8 cellular contexts compared by ENCODE assay signal in the genomic region with DNA sequence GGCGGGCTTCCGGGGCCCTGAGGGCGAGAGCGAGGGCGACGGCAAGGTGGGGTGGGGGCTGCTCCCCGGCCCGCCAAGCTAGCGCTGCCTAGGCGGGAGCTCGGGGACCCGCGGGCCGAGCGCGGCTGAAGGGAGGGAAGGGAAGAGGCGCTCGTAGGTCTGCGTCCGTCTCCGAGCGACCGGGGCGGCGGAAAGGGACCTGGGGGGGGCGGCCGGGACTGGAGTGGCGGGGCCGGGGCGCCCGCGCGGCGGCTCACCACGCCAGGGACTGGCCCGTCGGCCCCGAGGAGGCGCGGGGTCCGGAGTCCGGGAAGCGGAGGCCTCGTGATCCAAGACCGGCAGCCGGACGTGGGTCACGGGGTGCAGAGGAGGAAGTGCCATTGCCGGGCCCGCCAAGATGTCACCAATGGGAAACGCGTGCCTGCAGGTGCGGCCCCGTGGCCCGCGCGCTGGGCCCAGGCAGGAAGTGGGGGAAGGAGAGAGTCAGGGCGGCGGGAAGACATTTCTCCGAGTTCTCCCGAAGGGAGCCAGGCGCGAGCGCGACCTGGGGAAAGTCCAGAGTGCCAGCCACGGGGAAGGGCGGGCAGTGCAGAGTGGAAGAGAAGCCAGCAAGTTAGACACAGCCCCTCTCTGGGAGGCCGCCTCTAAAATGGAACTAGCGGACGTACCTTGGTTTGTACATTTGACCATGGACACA. TPM values are rescaled to one million over a fixed set of nuclear protein-coding genes. Genes with fewer than 3 reads are reported as not detected.
A peak's percentile ranks its signal among the peaks of the same experiment; 100 is the strongest.
DNase-seq lines count a peak whose midpoint lies in the region; ATAC-seq, FAIRE-seq and TF ChIP-seq lines count a peak whose summit lies in the region.

No MANE protein-coding gene starts in this region.

- H3K4me1 ChIP-seq in astrocyte (ENCODE audit: insufficient read depth, low read length), result peaks cover 38% of the 10 kb centered on the region

- H3K27ac ChIP-seq in astrocyte (ENCODE audit: low read depth, low read length), result peak overlapping the region; percentile 66

- FAIRE-seq in astrocyte (lab: Jason Lieb, UNC), result no peak

- H3K27ac Mint-ChIP-seq in HFFc6 (peak overlapping the region; percentile 91), T-helper 17 cell (peak overlapping the region; percentile 99), astrocyte (ENCODE audit: unreplicated experiment) (peak overlapping the region; percentile 89)

- peak overlapping the region; percentile 85 for H3K9ac ChIP-seq in astrocyte (ENCODE audit: low read length)

- H3K9me3 Mint-ChIP-seq in HFFc6, result no peaks in the 10 kb centered on the region
- no peaks in the 10 kb centered on the region for H3K9me3 Mint-ChIP-seq in astrocyte (ENCODE audit: unreplicated experiment)

- peaks cover 21% of the 10 kb centered on the region for H3K36me3 ChIP-seq in astrocyte (ENCODE audit: insufficient read depth, low read length)

- peak overlapping the region; percentile 89 for H3K4me3 ChIP-seq in GM12864 (ENCODE audit: low read depth, low read length)
- peak overlapping the region; percentile 58 for H3K4me3 ChIP-seq in astrocyte (ENCODE audit: insufficient read depth, low read depth, low read length)

- peaks cover 91% of the 10 kb centered on the region for H4K20me1 ChIP-seq in astrocyte (ENCODE audit: insufficient read depth, low read length)

- peak overlapping the region; percentile 88 for H3K4me2 ChIP-seq in astrocyte (ENCODE audit: low read length)

- no peaks in the 10 kb centered on the region for H3K27me3 ChIP-seq in astrocyte (ENCODE audit: insufficient read depth, low read length)

- H2AFZ ChIP-seq in astrocyte (ENCODE audit: low read depth, low read length), result peak overlapping the region; percentile 37

- peaks cover 35% of the 10 kb centered on the region for H3K36me3 Mint-ChIP-seq in HFFc6 (ENCODE audit: low read depth)
- H3K36me3 Mint-ChIP-seq in T-helper 17 cell (ENCODE audit: low read depth), result peaks cover 21% of the 10 kb centered on the region
- H3K36me3 Mint-ChIP-seq in astrocyte (ENCODE audit: low read depth, unreplicated experiment), result peaks cover 8% of the 10 kb centered on the region

- H3K4me3 Mint-ChIP-seq in HFFc6, result peak overlapping the region; percentile 91
- H3K4me3 Mint-ChIP-seq in T-helper 17 cell, result peak overlapping the region; percentile 97
- peak overlapping the region; percentile 89 for H3K4me3 Mint-ChIP-seq in astrocyte (ENCODE audit: unreplicated experiment)

- no peak for DNase-seq in GM12864 (ENCODE audit: low read depth)
- DNase-seq in HFFc6, result peak; percentile 76
- DNase-seq in NAMALWA (ENCODE audit: low spot score), result peak; percentile 79
- peak; percentile 52 to 69 (median 69) for DNase-seq in T-helper 17 cell
- peak; percentile 67 for DNase-seq in astrocyte (ENCODE audit: low read depth)
- peak; percentile 81 for DNase-seq in hepatic stellate cell (ENCODE audit: low spot score)
- peak; percentile 62 for DNase-seq in renal cortical epithelial cell (ENCODE audit: low read depth)
- no peak for DNase-seq in OCI-M2 (lab: John Stamatoyannopoulos, UW; ENCODE audit: unreplicated experiment)

- TF ChIP-seq CTCF in GM12864 (IDR thresholded peaks at IDR 0.05; ENCODE audit: low read depth, low read length, missing control alignments) (no peak), HFFc6 (IDR thresholded peaks at IDR 0.05) (no peak), astrocyte (IDR thresholded peaks at IDR 0.05; ENCODE audit: insufficient read depth, low read depth, low read length) (no peak)

- H3K9me3 ChIP-seq in T-helper 17 cell (ENCODE audit: control insufficient read depth, low read length, poor library complexity, severe bottlenecking), result no peaks in the 10 kb centered on the region
- no peaks in the 10 kb centered on the region for H3K9me3 ChIP-seq in astrocyte (ENCODE audit: insufficient read depth, low read depth, low read length)

- H3K4me1 Mint-ChIP-seq in HFFc6 (ENCODE audit: low read depth) (peaks cover 85% of the 10 kb centered on the region), T-helper 17 cell (peaks cover 70% of the 10 kb centered on the region), astrocyte (ENCODE audit: low read depth, unreplicated experiment) (peaks cover 39% of the 10 kb centered on the region)

- H3K27me3 Mint-ChIP-seq in HFFc6 (ENCODE audit: insufficient read depth), result peaks cover 7% of the 10 kb centered on the region
- no peaks in the 10 kb centered on the region for H3K27me3 Mint-ChIP-seq in T-helper 17 cell
- H3K27me3 Mint-ChIP-seq in astrocyte (ENCODE audit: low read depth, unreplicated experiment), result no peaks in the 10 kb centered on the region

- ATAC-seq in T-helper 17 cell, result peak; percentile 70

- H3K79me2 ChIP-seq in astrocyte (ENCODE audit: insufficient read depth, low read length), result peaks cover 94% of the 10 kb centered on the region

RNA-seq across cellular contexts. Expression of a gene that starts 11.9 kb away (rescaled TPM):
- total RNA-seq in HFFc6 (2021; fragmentation: NEBNext Ultra II Directional; extraction: Animal tissue kit (Norgen Biotek cat#: 25700)), result 100 to 1,000 TPM; 133 to 164 (median 159) TPM
- total RNA-seq in T-helper 17 cell (100 to 1,000 TPM; 131 to 144 TPM), astrocyte (143 and 151 TPM in 2 replicates), renal cortical epithelial cell (302 and 345 TPM in 2 replicates)

RNA-seq across cellular contexts. Expression of a gene that starts 25.6 kb away (rescaled TPM):
- total RNA-seq in HFFc6 (2021; fragmentation: NEBNext Ultra II Directional; extraction: Animal tissue kit (Norgen Biotek cat#: 25700)), result not detected
- total RNA-seq in T-helper 17 cell (not detected), astrocyte (not detected in 2 replicates), renal cortical epithelial cell (not detected in 2 replicates)

RNA-seq across cellular contexts. Expression of a gene that starts 39.8 kb away (rescaled TPM):
- 1 to 10 TPM; 1.6 to 4.2 (median 2.5) TPM for total RNA-seq in HFFc6 (2021; fragmentation: NEBNext Ultra II Directional; extraction: Animal tissue kit (Norgen Biotek cat#: 25700))
- 1 to 10 TPM; 7.9 to 8.7 TPM for total RNA-seq in T-helper 17 cell
- 2.6 and 2.8 TPM in 2 replicates for total RNA-seq in astrocyte
- total RNA-seq in renal cortical epithelial cell, result 4.2 and 8.3 TPM in 2 replicates

Comparison
In these comparisons a context has a peak if more than half of its experiments do, and no peak if none do; other contexts are left out.
1. DNase-seq: peak in HFFc6 (single experiment), NAMALWA (single experiment), T-helper 17 cell (3 of 3), astrocyte (single experiment), hepatic stellate cell (single experiment) and renal cortical epithelial cell (single experiment); none in GM12864 (single experiment) and OCI-M2 (single experiment).
2. Peak in every context shown above with its lines, with median percentiles within 50 percentile points of each other: H3K27ac Mint-ChIP-seq and H3K4me3 Mint-ChIP-seq.